In the genomic region with DNA sequence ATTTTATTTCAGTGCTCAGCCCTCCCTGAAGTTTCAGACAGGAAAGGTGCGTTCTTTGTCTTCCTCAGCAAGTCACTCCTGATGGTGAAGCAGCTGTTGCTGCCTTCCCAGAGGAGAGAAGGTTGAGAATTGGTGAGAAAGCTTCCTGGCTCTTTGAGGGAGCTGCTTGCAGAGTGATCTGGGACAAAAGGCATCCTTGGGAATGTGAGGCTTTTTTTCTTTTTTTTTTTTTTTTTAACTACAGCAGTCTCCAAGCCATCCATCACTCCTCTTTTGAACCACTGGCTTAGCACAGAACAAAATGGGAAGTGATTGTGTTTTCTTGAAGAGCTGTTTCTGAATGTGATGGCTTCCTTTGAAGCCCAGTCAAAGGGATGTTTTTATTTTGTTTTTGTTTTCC, we compare ENCODE assay signal across 11 cellular contexts.
DNase-seq lines count a peak whose midpoint lies in the region; ATAC-seq and TF ChIP-seq lines count a peak whose summit lies in the region.
"Had no signal": no experiment of that assay in that cellular context is flagged by ENCODE, and none has a peak within 500 bp of the region (broad histone marks: within the 10 kb centered on the region; RNA-seq: fewer than 3 reads in every experiment).

No MANE protein-coding gene starts in this region.

- POLR2A ChIA-PET in AG04449 (lab: Yijun Ruan, JAX): interaction anchor here (0.6 to 1.3 kb wide), 5 partner anchors 14 to 627 kb away, joined by 3 to 4 read pairs (median 3); no protein-coding TSS in a partner anchor

- no peaks in the 10 kb centered on the region for H3K9me3 ChIP-seq in MG63
- H3K9me3 ChIP-seq in ectodermal cell (ENCODE audit: control insufficient read depth, low read length): no peaks in the 10 kb centered on the region
- no peaks in the 10 kb centered on the region for H3K9me3 ChIP-seq in right cardiac atrium (ENCODE audit: control insufficient read depth, low read length)

- CTCF ChIA-PET in AG04449 (lab: Yijun Ruan, JAX): interaction anchor here (1.2 to 1.4 kb wide), 2 partner anchors 15 to 500 kb away, joined by 3 read pairs; no protein-coding TSS in a partner anchor

- H3K27ac ChIP-seq in ectodermal cell (ENCODE audit: insufficient read depth, low read depth, low read length, poor library complexity, severe bottlenecking) (peak overlapping the region; percentile 80), right cardiac atrium (ENCODE audit: low read length) (no peak overlapping the region)
- H3K27ac ChIP-seq: C4-2B had no signal

- intact Hi-C loops in right cardiac atrium (cut with DNase I): no loop called here

- peak; percentile 73 for DNase-seq in AG04449 (ENCODE audit: low read depth, low spot score)
- DNase-seq in MG63: peak; percentile 26
- peak; percentile 74 for DNase-seq in myocyte (ENCODE audit: low read depth)
- no peak for DNase-seq in CD1c-positive myeloid dendritic cell (ENCODE audit: extremely low spot score)
- no peak for DNase-seq in right cardiac atrium
- DNase-seq: NCI-H2081, T-helper 9 cell had no signal

- ATAC-seq in right cardiac atrium (no peak), HG02840 (IDR thresholded peaks at IDR 0.05; ENCODE audit: low FRiP score, unreplicated experiment) (no peak), GM21367 (IDR thresholded peaks at IDR 0.05; ENCODE audit: unreplicated experiment) (no peak)

- peaks cover 36% of the 10 kb centered on the region for H3K4me1 ChIP-seq in ectodermal cell (ENCODE audit: control insufficient read depth, insufficient read depth, low read length)
- no peaks in the 10 kb centered on the region for H3K4me1 ChIP-seq in right cardiac atrium (ENCODE audit: control insufficient read depth, insufficient read depth, low read length)

- no peak overlapping the region for H3K4me3 ChIP-seq in AG04449 (ENCODE audit: low read depth, low read length)
- H3K4me3 ChIP-seq in MG63: no peak overlapping the region
- no peak overlapping the region for H3K4me3 ChIP-seq in ectodermal cell (ENCODE audit: insufficient read depth, low read depth, low read length)
- H3K4me3 ChIP-seq in right cardiac atrium (ENCODE audit: low read length): no peak overlapping the region

- 26 to 47% methylated on average over 1 of the region's 1 CpG for WGBS in ectodermal cell, 2 experiments
- 39% methylated on average over 1 of the region's 1 CpG for WGBS in right cardiac atrium

- no peaks in the 10 kb centered on the region for H3K27me3 ChIP-seq in MG63
- no peaks in the 10 kb centered on the region for H3K27me3 ChIP-seq in ectodermal cell (ENCODE audit: control insufficient read depth, insufficient read depth, low read length, poor library complexity, severe bottlenecking)
- no peaks in the 10 kb centered on the region for H3K27me3 ChIP-seq in right cardiac atrium (ENCODE audit: control insufficient read depth, insufficient read depth)

- no peak for TF ChIP-seq CTCF in AG04449 (IDR thresholded peaks at IDR 0.05; ENCODE audit: insufficient read depth, low read length, missing control alignments)

- H3K36me3 ChIP-seq in MG63 (no peaks in the 10 kb centered on the region), ectodermal cell (ENCODE audit: control insufficient read depth, insufficient read depth, low read length) (no peaks in the 10 kb centered on the region)

Comparison
In these comparisons a context has a peak if more than half of its experiments do, and no peak if none do; other contexts are left out.
1. DNase-seq: peak in AG04449 (single experiment), MG63 (single experiment) and myocyte (single experiment); none in CD1c-positive myeloid dendritic cell (single experiment) and right cardiac atrium (0 of 3).